14 cellular contexts compared by ENCODE assay signal in the genomic region with DNA sequence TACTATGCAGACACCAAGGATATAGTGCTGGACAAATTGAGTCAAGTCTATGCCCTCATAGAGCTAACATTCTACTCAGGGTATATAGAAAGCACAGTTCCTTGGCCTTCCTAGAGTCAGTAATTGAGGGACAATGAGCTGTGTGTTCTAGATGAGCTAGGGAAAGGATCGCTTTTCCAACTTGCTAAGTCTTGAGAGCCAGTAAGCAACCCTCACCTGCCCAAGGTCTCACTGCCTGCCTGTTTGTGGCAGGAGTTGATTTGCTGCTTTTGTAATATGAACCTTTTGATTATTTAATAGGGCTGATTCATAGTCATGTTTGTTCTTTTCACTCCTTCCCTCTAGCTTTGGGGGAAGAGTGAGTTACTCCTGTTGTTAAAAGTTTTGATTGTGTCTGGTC. TPM values are rescaled to one million over a fixed set of nuclear protein-coding genes. Genes with fewer than 3 reads are reported as not detected.
A peak's percentile ranks its signal among the peaks of the same experiment; 100 is the strongest.
DNase-seq lines count a peak whose midpoint lies in the region; ATAC-seq and TF ChIP-seq lines count a peak whose summit lies in the region.
"Had no signal": no experiment of that assay in that cellular context is flagged by ENCODE, and none has a peak within 500 bp of the region (broad histone marks: within the 10 kb centered on the region; RNA-seq: fewer than 3 reads in every experiment).

No MANE protein-coding gene starts in this region.

- H3K4me2 ChIP-seq in fibroblast of lung (ENCODE audit: extremely low read depth, insufficient read depth, low read length), result no peak overlapping the region

- H3K9me3 Mint-ChIP-seq in activated T-cell treated with anti-CD3 and anti-CD28 coated beads, Interleukin-2, amount 50 U/mL, for 72 hours, result no peaks in the 10 kb centered on the region
- no peaks in the 10 kb centered on the region for H3K9me3 Mint-ChIP-seq in stimulated activated memory B cell treated with anti-CD40 and anti-IgM and Interleukin-4, amounts not matched to agents 10 μg/mL and 1 μg/mL and 100 μg/mL, for 72 hours

- DNase-seq in activated T-cell treated with anti-CD3 and anti-CD28 coated beads, Interleukin-2, amount 50 U/mL, for 72 hours, result no peak
- DNase-seq in activated T-cell treated with anti-CD3 and anti-CD28 coated beads, Interleukin-2, amount 50 U/mL, for 1 hour, result no peak
- DNase-seq in SJCRH30, result peak; percentile 4 to 32
- peak; percentile 33 to 37 for DNase-seq in fibroblast of lung (ENCODE audit: low read depth in 2 of 2)
- DNase-seq in GDM1 (lab: John Stamatoyannopoulos, UW), result no peak
- DNase-seq in stimulated activated naive CD8-positive, alpha-beta T cell treated with anti-CD3 and anti-CD28 coated beads, Interleukin-15, Interleukin-2, amounts not matched to agents 100 U/mL and 50 U/mL, for 24 hours, result no peak
- no peak for DNase-seq in NCI-H2029 treated with DMSO at 0.1 percent for 48 hours (lab: John Stamatoyannopoulos, UW)
- DNase-seq: mesendoderm, NCI-H226 had no signal

- H3K27me3 Mint-ChIP-seq in activated T-cell treated with anti-CD3 and anti-CD28 coated beads, Interleukin-2, amount 50 U/mL, for 72 hours (ENCODE audit: low read depth), result no peaks in the 10 kb centered on the region
- no peaks in the 10 kb centered on the region for H3K27me3 Mint-ChIP-seq in stimulated activated memory B cell treated with anti-CD40 and anti-IgM and Interleukin-4, amounts not matched to agents 10 μg/mL and 1 μg/mL and 100 μg/mL, for 72 hours

- no peaks in the 10 kb centered on the region for H3K27me3 ChIP-seq in SJCRH30
- no peaks in the 10 kb centered on the region for H3K27me3 ChIP-seq in fibroblast of lung (ENCODE audit: control insufficient read depth, insufficient read depth, low read length)
- H3K27me3 ChIP-seq: cardiac muscle cell, gastroesophageal sphincter, SJSA1 had no signal

- H3K36me3 Mint-ChIP-seq in activated T-cell treated with anti-CD3 and anti-CD28 coated beads, Interleukin-2, amount 50 U/mL, for 72 hours (ENCODE audit: insufficient read depth in 2 of 2), result peaks cover 2 to 21% of the 10 kb centered on the region in 2 donors
- H3K36me3 Mint-ChIP-seq in stimulated activated memory B cell treated with anti-CD40 and anti-IgM and Interleukin-4, amounts not matched to agents 10 μg/mL and 1 μg/mL and 100 μg/mL, for 72 hours, result peaks cover 53% of the 10 kb centered on the region

- H2AFZ ChIP-seq in fibroblast of lung (ENCODE audit: low read length), result no peak overlapping the region

- no peak overlapping the region for H3K27ac ChIP-seq in SJCRH30
- H3K27ac ChIP-seq in fibroblast of lung (ENCODE audit: insufficient read depth, low read length), result no peak overlapping the region
- H3K27ac ChIP-seq: cardiac muscle cell, gastroesophageal sphincter, SJSA1 had no signal

- H3K36me3 ChIP-seq in SJCRH30 (peaks cover 38% of the 10 kb centered on the region), fibroblast of lung (ENCODE audit: control insufficient read depth, insufficient read depth, low read length) (peaks cover 4% of the 10 kb centered on the region)

- H3K4me1 ChIP-seq in SJCRH30, result no peaks in the 10 kb centered on the region
- no peaks in the 10 kb centered on the region for H3K4me1 ChIP-seq in fibroblast of lung (ENCODE audit: control insufficient read depth, extremely low read depth, insufficient read depth, low read length)

- no peaks in the 10 kb centered on the region for H3K9me3 ChIP-seq in SJCRH30 (replicated peaks)
- H3K9me3 ChIP-seq in fibroblast of lung (ENCODE audit: control insufficient read depth, insufficient read depth, low read depth, low read length), result no peaks in the 10 kb centered on the region
- H3K9me3 ChIP-seq: gastroesophageal sphincter, SJSA1 had no signal

- H3K9ac ChIP-seq in fibroblast of lung (ENCODE audit: insufficient read depth, low read length), result no peak overlapping the region

- peaks cover 71% of the 10 kb centered on the region for H3K4me1 Mint-ChIP-seq in activated T-cell treated with anti-CD3 and anti-CD28 coated beads, Interleukin-2, amount 50 U/mL, for 72 hours (ENCODE audit: low read depth)
- H3K4me1 Mint-ChIP-seq in stimulated activated memory B cell treated with anti-CD40 and anti-IgM and Interleukin-4, amounts not matched to agents 10 μg/mL and 1 μg/mL and 100 μg/mL, for 72 hours, result peaks cover 69% of the 10 kb centered on the region

- H4K20me1 ChIP-seq in fibroblast of lung (ENCODE audit: control insufficient read depth, extremely low read depth, insufficient read depth, low read length), result no peaks in the 10 kb centered on the region

- no peak overlapping the region for H3K4me3 ChIP-seq in SJCRH30
- peak overlapping the region in 1 of 4 experiments; percentile 14 for H3K4me3 ChIP-seq in fibroblast of lung (replicated peaks in 1 of 4; ENCODE audit: control extremely low read depth in 1 of 4, insufficient read depth in 1 of 4, low read depth in 3 of 4, low read length in 4 of 4)
- H3K4me3 ChIP-seq: cardiac muscle cell, gastroesophageal sphincter, SJSA1, skin epidermis had no signal

- H3K27ac Mint-ChIP-seq in activated T-cell treated with anti-CD3 and anti-CD28 coated beads, Interleukin-2, amount 50 U/mL, for 72 hours, result peak overlapping the region; percentile 84
- H3K27ac Mint-ChIP-seq in stimulated activated memory B cell treated with anti-CD40 and anti-IgM and Interleukin-4, amounts not matched to agents 10 μg/mL and 1 μg/mL and 100 μg/mL, for 72 hours, result peak overlapping the region; percentile 64

- TF ChIP-seq CTCF in fibroblast of lung (conservative IDR thresholded peaks at IDR 0.05 in 1 of 2, IDR thresholded peaks at IDR 0.05 in 1 of 2; ENCODE audit: low read depth in 1 of 2, low read length in 2 of 2), result no peak

- peaks cover 92% of the 10 kb centered on the region for H3K79me2 ChIP-seq in fibroblast of lung (ENCODE audit: control insufficient read depth, insufficient read depth, low read length)

- ATAC-seq in activated T-cell treated with anti-CD3 and anti-CD28 coated beads, Interleukin-2, amount 50 U/mL, for 72 hours (replicated peaks in 1 of 2), result no peak
- no peak for ATAC-seq in stimulated activated memory B cell treated with anti-CD40 and anti-IgM and Interleukin-4, amounts not matched to agents 10 μg/mL and 1 μg/mL and 100 μg/mL, for 72 hours
- ATAC-seq in stimulated activated naive CD8-positive, alpha-beta T cell treated with anti-CD3 and anti-CD28 coated beads, Interleukin-15, Interleukin-2, amounts not matched to agents 100 U/mL and 50 U/mL, for 24 hours, result no peak
- ATAC-seq: gastroesophageal sphincter had no signal

- H3K4me3 Mint-ChIP-seq in activated T-cell treated with anti-CD3 and anti-CD28 coated beads, Interleukin-2, amount 50 U/mL, for 72 hours, result no peak overlapping the region
- H3K4me3 Mint-ChIP-seq in stimulated activated memory B cell treated with anti-CD40 and anti-IgM and Interleukin-4, amounts not matched to agents 10 μg/mL and 1 μg/mL and 100 μg/mL, for 72 hours, result no peak overlapping the region

RNA-seq across cellular contexts. Expression of a gene that starts 6.5 kb away (rescaled TPM):
- 100 to 1,000 TPM; 112 to 114 TPM for total RNA-seq in activated T-cell treated with anti-CD3 and anti-CD28 coated beads, Interleukin-2, amount 50 U/mL, for 72 hours
- total RNA-seq in SJCRH30 (2014; rRNA removed; shearing (Covaris generic)), result 64.5 and 78.7 TPM in 2 replicates
- total RNA-seq in fibroblast of lung, result 53.4 and 61.8 TPM in 2 replicates
- polyA plus RNA-seq in fibroblast of lung, result 67.0 and 81.5 TPM in 2 replicates
- 56.0 and 63.3 TPM in 2 replicates for polyA plus RNA-seq in fibroblast of lung (2012)
- 15.6 and 63.3 TPM in 2 replicates for polyA minus RNA-seq in fibroblast of lung (ENCODE audit: low replicate concordance)

RNA-seq across cellular contexts. Expression of a gene that starts 7.1 kb away (rescaled TPM):
- 10 to 100 TPM; 59.5 to 60.3 TPM for total RNA-seq in activated T-cell treated with anti-CD3 and anti-CD28 coated beads, Interleukin-2, amount 50 U/mL, for 72 hours
- total RNA-seq in SJCRH30 (2014; rRNA removed; shearing (Covaris generic)), result 49.8 and 54.9 TPM in 2 replicates
- total RNA-seq in fibroblast of lung, result 64.5 and 65.6 TPM in 2 replicates
- 72.3 and 83.2 TPM in 2 replicates for polyA plus RNA-seq in fibroblast of lung
- polyA plus RNA-seq in fibroblast of lung (2012), result 59.4 and 60.5 TPM in 2 replicates
- polyA minus RNA-seq in fibroblast of lung (ENCODE audit: low replicate concordance), result 24.7 and 37.8 TPM in 2 replicates

RNA-seq across cellular contexts. Expression of a gene that starts 38.9 kb away (rescaled TPM):
- total RNA-seq in activated T-cell treated with anti-CD3 and anti-CD28 coated beads, Interleukin-2, amount 50 U/mL, for 72 hours, result 10 to 100 TPM; 71.7 to 77.7 TPM
- total RNA-seq in SJCRH30 (2014; rRNA removed; shearing (Covaris generic)), result 16.8 and 23.2 TPM in 2 replicates
- total RNA-seq in fibroblast of lung, result 14.6 and 22.8 TPM in 2 replicates
- 22.8 and 29.2 TPM in 2 replicates for polyA plus RNA-seq in fibroblast of lung
- 17.3 and 23.4 TPM in 2 replicates for polyA plus RNA-seq in fibroblast of lung (2012)
- 54.0 and 54.5 TPM in 2 replicates for polyA minus RNA-seq in fibroblast of lung (ENCODE audit: low replicate concordance)

RNA-seq across cellular contexts. Expression of a gene that starts 46.7 kb away (rescaled TPM):
- total RNA-seq in activated T-cell treated with anti-CD3 and anti-CD28 coated beads, Interleukin-2, amount 50 U/mL, for 72 hours, result 100 to 1,000 TPM; 144 to 161 TPM
- 52.7 and 64.8 TPM in 2 replicates for total RNA-seq in SJCRH30 (2014; rRNA removed; shearing (Covaris generic))
- total RNA-seq in fibroblast of lung, result 61.9 and 66.9 TPM in 2 replicates
- polyA plus RNA-seq in fibroblast of lung, result 216 and 276 TPM in 2 replicates
- polyA plus RNA-seq in fibroblast of lung (2012), result 151 and 200 TPM in 2 replicates
- polyA minus RNA-seq in fibroblast of lung (ENCODE audit: low replicate concordance), result 108 and 120 TPM in 2 replicates

RNA-seq across cellular contexts. Expression of a gene that starts 47.0 kb away (rescaled TPM):
- 10 to 100 TPM; 36.0 to 42.3 TPM for total RNA-seq in activated T-cell treated with anti-CD3 and anti-CD28 coated beads, Interleukin-2, amount 50 U/mL, for 72 hours
- 34.9 and 35.1 TPM in 2 replicates for total RNA-seq in SJCRH30 (2014; rRNA removed; shearing (Covaris generic))
- total RNA-seq in fibroblast of lung, result 61.8 and 86.5 TPM in 2 replicates
- polyA plus RNA-seq in fibroblast of lung, result 37.8 and 62.2 TPM in 2 replicates
- 31.7 and 48.3 TPM in 2 replicates for polyA plus RNA-seq in fibroblast of lung (2012)
- 29.5 and 72.0 TPM in 2 replicates for polyA minus RNA-seq in fibroblast of lung (ENCODE audit: low replicate concordance)

Comparison
In these comparisons a context has a peak if more than half of its experiments do, and no peak if none do; other contexts are left out.
1. DNase-seq: peak in SJCRH30 (2 of 2) and fibroblast of lung (2 of 2); none in activated T-cell treated with anti-CD3 and anti-CD28 coated beads, Interleukin-2, amount 50 U/mL, for 72 hours (0 of 2), activated T-cell treated with anti-CD3 and anti-CD28 coated beads, Interleukin-2, amount 50 U/mL, for 1 hour (single experiment), GDM1 (single experiment), stimulated activated naive CD8-positive, alpha-beta T cell treated with anti-CD3 and anti-CD28 coated beads, Interleukin-15, Interleukin-2, amounts not matched to agents 100 U/mL and 50 U/mL, for 24 hours (single experiment) and NCI-H2029 treated with DMSO at 0.1 percent for 48 hours (single experiment).